ENCODE assay signal across 9 cellular contexts in the genomic region with DNA sequence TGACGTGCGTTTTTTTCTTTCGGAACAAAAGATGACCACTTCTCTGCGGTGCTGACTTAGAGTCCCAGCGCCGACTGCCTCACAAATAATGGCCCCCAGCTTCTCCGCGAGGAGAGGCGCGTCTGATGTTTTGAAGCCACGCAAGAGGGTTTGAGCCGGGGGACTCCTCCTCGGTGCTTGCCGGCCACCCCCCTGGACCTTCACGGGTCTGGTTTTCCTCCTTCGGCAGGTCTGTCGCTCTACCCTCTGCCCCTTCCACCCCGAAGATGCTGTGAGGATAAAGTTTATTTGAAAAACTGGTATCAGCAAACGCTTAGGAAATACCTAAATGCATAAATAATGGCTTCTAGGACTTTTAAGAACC. TPM values are rescaled to one million over a fixed set of nuclear protein-coding genes. Genes with fewer than 3 reads are reported as not detected.
DNase-seq lines count a peak whose midpoint lies in the region; ATAC-seq, FAIRE-seq and TF ChIP-seq lines count a peak whose summit lies in the region.
"Had no signal": no experiment of that assay in that cellular context is flagged by ENCODE, and none has a peak within 500 bp of the region (broad histone marks: within the 10 kb centered on the region; RNA-seq: fewer than 3 reads in every experiment).

No MANE protein-coding gene starts in this region.

- H3K36me3 Mint-ChIP-seq in activated naive CD8-positive, alpha-beta T cell treated with anti-CD3 and anti-CD28 coated beads, Interleukin-2, amount 50 U/mL, for 24 hours (ENCODE audit: low read depth): peaks cover 24% of the 10 kb centered on the region

- TF ChIP-seq CTCF in kidney (IDR thresholded peaks at IDR 0.05; ENCODE audit: borderline replicate concordance, extremely low read depth, insufficient read depth): no peak
- no peak for TF ChIP-seq CTCF in thyroid gland (IDR thresholded peaks at IDR 0.05)
- no peak for TF ChIP-seq CTCF in omental fat pad (IDR thresholded peaks at IDR 0.05)

- H3K4me3 ChIP-seq in ACC112 (ENCODE audit: low read depth, low read length) (peak overlapping the region; percentile 96), kidney (ENCODE audit: low read length in 2 of 2) (peak overlapping the region; percentile 76 to 99), thyroid gland (replicated peaks in 1 of 3) (peak overlapping the region; percentile 48 to 97 (median 83))

- peaks cover 23% of the 10 kb centered on the region for H3K79me2 ChIP-seq in ACC112 (ENCODE audit: control insufficient read depth, insufficient read depth, low read length, unreplicated experiment)

- H3K27ac ChIP-seq in ACC112 (ENCODE audit: low read depth, low read length): no peak overlapping the region
- peak overlapping the region in 1 of 2 donors; percentile 28 for H3K27ac ChIP-seq in kidney (ENCODE audit: low read depth in 2 of 2, low read length in 2 of 2)
- H3K27ac ChIP-seq in thyroid gland: peak overlapping the region; percentile 77 to 86 (median 81)

- peak; percentile 19 for DNase-seq in activated naive CD8-positive, alpha-beta T cell treated with anti-CD3 and anti-CD28 coated beads, Interleukin-2, amount 50 U/mL, for 24 hours
- no peak for DNase-seq in kidney
- no peak for DNase-seq in thyroid gland
- no peak for DNase-seq in omental fat pad (ENCODE audit: low spot score)
- DNase-seq in HPDE6-E6E7 (ENCODE audit: extremely low spot score): no peak
- DNase-seq in GM03348 (ENCODE audit: low spot score): no peak

- peaks cover 33% of the 10 kb centered on the region for H3K4me1 ChIP-seq in ACC112 (ENCODE audit: control insufficient read depth, insufficient read depth, low read length, unreplicated experiment)
- H3K4me1 ChIP-seq in kidney (ENCODE audit: control insufficient read depth in 1 of 2, insufficient read depth in 1 of 2, low read depth in 1 of 2, low read length in 2 of 2): peaks cover 4 to 9% of the 10 kb centered on the region in 2 donors
- peaks cover 19 to 45% of the 10 kb centered on the region in 2 donors for H3K4me1 ChIP-seq in thyroid gland

- intact Hi-C loops in kidney (cut with DNase I): no loop called here
- intact Hi-C loops in thyroid gland (cut with DNase I): no loop called here

- 0 to 2% methylated on average over 18 to 19 of the region's 19 CpGs for WGBS in thyroid gland, 2 donors

- peak overlapping the region; percentile 98 for H2AFZ ChIP-seq in ACC112 (ENCODE audit: low read length, unreplicated experiment)

- TF ChIP-seq POLR2A in thyroid gland (IDR thresholded peaks at IDR 0.05): no peak

- ATAC-seq in HG02763 (IDR thresholded peaks at IDR 0.05; ENCODE audit: unreplicated experiment) (peak; percentile 1), omental fat pad (ENCODE audit: low FRiP score) (no peak)
- no peak for ATAC-seq in activated naive CD8-positive, alpha-beta T cell treated with anti-CD3 and anti-CD28 coated beads, Interleukin-2, amount 50 U/mL, for 24 hours

- H3K9me3 ChIP-seq in kidney (ENCODE audit: control insufficient read depth in 1 of 2, low read length in 2 of 2) (no peaks in the 10 kb centered on the region), thyroid gland (no peaks in the 10 kb centered on the region)

- peak overlapping the region; percentile 98 for H3K4me3 Mint-ChIP-seq in activated naive CD8-positive, alpha-beta T cell treated with anti-CD3 and anti-CD28 coated beads, Interleukin-2, amount 50 U/mL, for 24 hours

- no peaks in the 10 kb centered on the region for H3K27me3 Mint-ChIP-seq in activated naive CD8-positive, alpha-beta T cell treated with anti-CD3 and anti-CD28 coated beads, Interleukin-2, amount 50 U/mL, for 24 hours

- no peaks in the 10 kb centered on the region for H3K27me3 ChIP-seq in ACC112 (ENCODE audit: insufficient read depth, low read length)
- no peaks in the 10 kb centered on the region for H3K27me3 ChIP-seq in thyroid gland

- no peak for FAIRE-seq in kidney (lab: Jason Lieb, UNC)
- FAIRE-seq: islet of Langerhans had no signal

- H3K9ac ChIP-seq in kidney (ENCODE audit: low read length in 2 of 2): peak overlapping the region; percentile 15 to 84

- H3K4me1 Mint-ChIP-seq in activated naive CD8-positive, alpha-beta T cell treated with anti-CD3 and anti-CD28 coated beads, Interleukin-2, amount 50 U/mL, for 24 hours: peaks cover 64% of the 10 kb centered on the region

- H3K9me3 Mint-ChIP-seq in activated naive CD8-positive, alpha-beta T cell treated with anti-CD3 and anti-CD28 coated beads, Interleukin-2, amount 50 U/mL, for 24 hours: no peaks in the 10 kb centered on the region

- H3K36me3 ChIP-seq in ACC112 (ENCODE audit: insufficient read depth, low read length) (no peaks in the 10 kb centered on the region; the same call in 1 of the 2 replicates), kidney (ENCODE audit: control insufficient read depth in 1 of 2, insufficient read depth in 2 of 2, low read length in 2 of 2) (peaks cover 6 to 21% of the 10 kb centered on the region in 2 donors), thyroid gland (peaks cover 13 to 16% of the 10 kb centered on the region in 2 donors)

- H3K27ac Mint-ChIP-seq in activated naive CD8-positive, alpha-beta T cell treated with anti-CD3 and anti-CD28 coated beads, Interleukin-2, amount 50 U/mL, for 24 hours: peak overlapping the region; percentile 89

RNA-seq across cellular contexts. Expression of a gene that starts 0.6 kb away (rescaled TPM):
- total RNA-seq in kidney: 28.8 TPM
- polyA plus RNA-seq in kidney (ENCODE audit: insufficient read depth, low read depth, low replicate concordance): 22.8 TPM
- 10 to 100 TPM; 23.9 to 61.8 (median 52.0) TPM for total RNA-seq in thyroid gland
- total RNA-seq in omental fat pad: 10 to 100 TPM; 11.5 to 18.5 (median 15.5) TPM

RNA-seq across cellular contexts. Expression of a gene that starts 0.8 kb away (rescaled TPM):
- total RNA-seq in kidney (39.7 TPM), thyroid gland (10 to 100 TPM; 59.4 to 89.2 (median 81.4) TPM), omental fat pad (10 to 100 TPM; 44.1 to 98.0 (median 45.0) TPM)
- polyA plus RNA-seq in kidney (ENCODE audit: insufficient read depth, low read depth, low replicate concordance): 62.1 TPM

RNA-seq across cellular contexts. Expression of a gene that starts 11.9 kb away (rescaled TPM):
- 29.2 TPM for total RNA-seq in kidney
- 24.6 TPM for polyA plus RNA-seq in kidney (ENCODE audit: insufficient read depth, low read depth, low replicate concordance)
- 10 to 100 TPM; 30.0 to 61.2 (median 42.8) TPM for total RNA-seq in thyroid gland
- total RNA-seq in omental fat pad: 10 to 100 TPM; 37.4 to 62.6 (median 51.0) TPM

RNA-seq across cellular contexts. Expression of a gene that starts 32.9 kb away (rescaled TPM):
- 21.4 TPM for total RNA-seq in kidney
- polyA plus RNA-seq in kidney (ENCODE audit: insufficient read depth, low read depth, low replicate concordance): 10.1 TPM
- total RNA-seq in thyroid gland: 10 to 100 TPM; 25.2 to 36.3 (median 29.7) TPM
- 10 to 100 TPM; 19.0 to 37.2 (median 28.7) TPM for total RNA-seq in omental fat pad
